In the genomic region with DNA sequence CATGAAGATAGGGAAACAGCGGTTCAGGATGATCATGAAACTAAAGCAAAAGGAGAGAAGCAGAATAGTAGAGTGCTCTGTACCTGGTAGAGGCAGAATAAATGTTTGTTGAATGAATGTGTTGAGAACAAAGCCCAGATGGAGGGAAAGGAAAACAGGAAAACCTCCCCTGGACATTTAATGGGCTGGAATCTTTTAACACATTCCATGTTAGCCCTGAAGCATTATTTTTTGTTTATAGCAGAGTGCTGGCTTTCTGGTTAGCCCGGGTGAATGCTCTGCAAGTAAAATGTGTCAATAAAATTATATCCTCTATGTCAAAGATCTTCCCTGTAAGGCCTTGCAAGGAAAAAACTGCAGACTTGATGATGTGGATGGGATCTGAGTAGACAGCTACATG, we compare ENCODE assay signal across 15 cellular contexts.
"Had no signal": no experiment of that assay in that cellular context is flagged by ENCODE, and none has a peak within 500 bp of the region (broad histone marks: within the 10 kb centered on the region; RNA-seq: fewer than 3 reads in every experiment).

No MANE protein-coding gene starts in this region.

- H3K27me3 ChIP-seq: left lung, tibial nerve had no signal

- H3K27ac ChIP-seq: parathyroid adenoma, prostate gland had no signal

- H3K4me1 ChIP-seq: prostate gland had no signal

- H3K36me3 Mint-ChIP-seq: immature natural killer cell; memory B cell; naive B cell; stimulated activated memory B cell treated with anti-CD40 and anti-IgM and Interleukin-4, amounts not matched to agents 10 μg/mL and 1 μg/mL and 100 μg/mL, for 72 hours had no signal

- ATAC-seq: stimulated activated memory B cell treated with anti-CD40 and anti-IgM and Interleukin-4, amounts not matched to agents 10 μg/mL and 1 μg/mL and 100 μg/mL, for 72 hours had no signal

- H3K27ac Mint-ChIP-seq: effector memory CD8-positive, alpha-beta T cell; immature natural killer cell; memory B cell; stimulated activated memory B cell treated with anti-CD40 and anti-IgM and Interleukin-4, amounts not matched to agents 10 μg/mL and 1 μg/mL and 100 μg/mL, for 72 hours; stimulated activated naive CD8-positive, alpha-beta T cell treated with anti-CD3 and anti-CD28 coated beads, Interleukin-15, Interleukin-2, amounts not matched to agents 100 ng/mL and 50 ng/mL, for 24 hours had no signal

- H3K4me1 Mint-ChIP-seq: central memory CD8-positive, alpha-beta T cell; immature natural killer cell; naive B cell; stimulated activated memory B cell treated with anti-CD40 and anti-IgM and Interleukin-4, amounts not matched to agents 10 μg/mL and 1 μg/mL and 100 μg/mL, for 72 hours had no signal

- H3K36me3 ChIP-seq: left lung, lower lobe of right lung, prostate gland, spleen, tibial nerve had no signal

- H3K9me3 Mint-ChIP-seq: central memory CD8-positive, alpha-beta T cell; effector memory CD8-positive, alpha-beta T cell; immature natural killer cell; memory B cell; naive B cell; nephron; stimulated activated memory B cell treated with anti-CD40 and anti-IgM and Interleukin-4, amounts not matched to agents 10 μg/mL and 1 μg/mL and 100 μg/mL, for 72 hours; stimulated activated naive CD8-positive, alpha-beta T cell treated with anti-CD3 and anti-CD28 coated beads, Interleukin-15, Interleukin-2, amounts not matched to agents 100 ng/mL and 50 ng/mL, for 24 hours had no signal

- H3K4me3 ChIP-seq: left lung, lower lobe of right lung, prostate gland, spleen, tibial nerve had no signal

- H3K9me3 ChIP-seq: left lung, lower lobe of right lung, prostate gland, spleen, tibial nerve had no signal

- H3K79me2 ChIP-seq: parathyroid adenoma had no signal

- H3K4me3 Mint-ChIP-seq: central memory CD8-positive, alpha-beta T cell; effector memory CD8-positive, alpha-beta T cell; immature natural killer cell; memory B cell; naive B cell; nephron; stimulated activated memory B cell treated with anti-CD40 and anti-IgM and Interleukin-4, amounts not matched to agents 10 μg/mL and 1 μg/mL and 100 μg/mL, for 72 hours; stimulated activated naive CD8-positive, alpha-beta T cell treated with anti-CD3 and anti-CD28 coated beads, Interleukin-15, Interleukin-2, amounts not matched to agents 100 ng/mL and 50 ng/mL, for 24 hours had no signal

- DNase-seq: naive B cell, occipital lobe, spleen had no signal

- H3K9ac ChIP-seq: parathyroid adenoma had no signal
